Comparison of ENCODE assay signal across 18 cellular contexts in genomic region chr6:72953901-72954494, GRCh38.
DNase-seq lines count a peak whose midpoint lies in the region; ATAC-seq and TF ChIP-seq lines count a peak whose summit lies in the region.
"Had no signal": no experiment of that assay in that cellular context is flagged by ENCODE, and none has a peak within 500 bp of the region (broad histone marks: within the 10 kb centered on the region; RNA-seq: fewer than 3 reads in every experiment).

No MANE protein-coding gene starts in this region.

- H3F3A ChIP-seq in PC-9 (ENCODE audit: insufficient read depth, low read depth): peaks cover 23% of the 10 kb centered on the region

- H3K36me3 Mint-ChIP-seq in activated naive CD4-positive, alpha-beta T cell treated with anti-CD3 and anti-CD28 coated beads, Interleukin-2, amount 50 U/mL, for 24 hours: peaks cover 3% of the 10 kb centered on the region
- no peaks in the 10 kb centered on the region for H3K36me3 Mint-ChIP-seq in WTC11
- H3K36me3 Mint-ChIP-seq: activated naive CD4-positive, alpha-beta T cell treated with anti-CD3 and anti-CD28 coated beads, Interleukin-2, amount 10 ng/mL, durations not matched to agents 7 days and 5 days had no signal

- H3K79me2 ChIP-seq in hepatocyte: no peaks in the 10 kb centered on the region
- no peaks in the 10 kb centered on the region for H3K79me2 ChIP-seq in PC-9 (ENCODE audit: low read depth)

- CTCF ChIA-PET in WTC11 (lab: Charles Lee) (no interaction called here), PC-9 (lab: Charles Lee) (no interaction called here)

- H2AFZ ChIP-seq in hepatocyte (no peak overlapping the region), PC-9 (no peak overlapping the region)

- H3K4me3 Mint-ChIP-seq in activated naive CD4-positive, alpha-beta T cell treated with anti-CD3 and anti-CD28 coated beads, Interleukin-2, amount 50 U/mL, for 24 hours: no peak overlapping the region
- H3K4me3 Mint-ChIP-seq in WTC11: no peak overlapping the region
- H3K4me3 Mint-ChIP-seq: activated naive CD4-positive, alpha-beta T cell treated with anti-CD3 and anti-CD28 coated beads, Interleukin-2, amount 10 ng/mL, durations not matched to agents 7 days and 5 days; neural crest cell had no signal

- no peaks in the 10 kb centered on the region for H4K20me1 ChIP-seq in hepatocyte (ENCODE audit: insufficient read depth, poor library complexity, severe bottlenecking)
- no peaks in the 10 kb centered on the region for H4K20me1 ChIP-seq in PC-9 (ENCODE audit: insufficient read depth)

- H3K4me3 ChIP-seq in hepatocyte: no peak overlapping the region
- H3K4me3 ChIP-seq in upper lobe of right lung: no peak overlapping the region
- H3K4me3 ChIP-seq in PC-9: no peak overlapping the region
- H3K4me3 ChIP-seq: spleen, upper lobe of left lung had no signal

- H3K9me3 Mint-ChIP-seq in activated naive CD4-positive, alpha-beta T cell treated with anti-CD3 and anti-CD28 coated beads, Interleukin-2, amount 50 U/mL, for 24 hours: no peaks in the 10 kb centered on the region
- H3K9me3 Mint-ChIP-seq in WTC11: no peaks in the 10 kb centered on the region
- H3K9me3 Mint-ChIP-seq: activated naive CD4-positive, alpha-beta T cell treated with anti-CD3 and anti-CD28 coated beads, Interleukin-2, amount 10 ng/mL, durations not matched to agents 7 days and 5 days; neural crest cell had no signal

- BruUV-seq in PC-9 (replicated peaks; lab: Mats Ljungman, UMichigan): no TSS peak

- no peaks in the 10 kb centered on the region for H3K9me2 ChIP-seq in hepatocyte (replicated peaks; ENCODE audit: insufficient read depth)
- H3K9me2 ChIP-seq in PC-9 (ENCODE audit: insufficient read depth): no peaks in the 10 kb centered on the region

- no peaks in the 10 kb centered on the region for H3K36me3 ChIP-seq in hepatocyte (replicated peaks; ENCODE audit: insufficient read depth, low read depth)
- no peaks in the 10 kb centered on the region for H3K36me3 ChIP-seq in upper lobe of right lung
- H3K36me3 ChIP-seq in PC-9 (ENCODE audit: low read depth): no peaks in the 10 kb centered on the region
- H3K36me3 ChIP-seq: spleen, upper lobe of left lung had no signal

- peaks cover 23% of the 10 kb centered on the region for H3K4me1 Mint-ChIP-seq in activated naive CD4-positive, alpha-beta T cell treated with anti-CD3 and anti-CD28 coated beads, Interleukin-2, amount 50 U/mL, for 24 hours
- H3K4me1 Mint-ChIP-seq in WTC11: peaks cover 23% of the 10 kb centered on the region
- H3K4me1 Mint-ChIP-seq: activated naive CD4-positive, alpha-beta T cell treated with anti-CD3 and anti-CD28 coated beads, Interleukin-2, amount 10 ng/mL, durations not matched to agents 7 days and 5 days; neural crest cell had no signal

- H3K4me1 ChIP-seq in hepatocyte (ENCODE audit: insufficient read depth) (peaks cover 20% of the 10 kb centered on the region), upper lobe of right lung (no peaks in the 10 kb centered on the region), PC-9 (replicated peaks; ENCODE audit: insufficient read depth) (peaks cover 46% of the 10 kb centered on the region)

- DNase-seq in activated naive CD4-positive, alpha-beta T cell treated with anti-CD3 and anti-CD28 coated beads, Interleukin-2, amount 50 U/mL, for 16 hours: no peak
- no peak for DNase-seq in WTC11 (ENCODE audit: low spot score)
- DNase-seq in hepatocyte (ENCODE audit: low spot score): no peak
- DNase-seq in upper lobe of right lung: no peak
- DNase-seq in NCI-H1694 treated with DMSO at 0.1 percent for 48 hours (lab: John Stamatoyannopoulos, UW): no peak
- DNase-seq in PC-9: no peak
- DNase-seq in stimulated activated CD4-positive, alpha-beta T cell treated with anti-CD3 and anti-CD28 coated beads, Interleukin-2, amount 100 ng/mL, for 24 hours: no peak
- DNase-seq: activated naive CD4-positive, alpha-beta T cell treated with anti-CD3 and anti-CD28 coated beads, Interleukin-2, amount 10 ng/mL, durations not matched to agents 7 days and 5 days; cortex of kidney; DMS153; left cardiac atrium; NCI-H1092; NCI-H510A treated with DMSO at 0.1 percent for 48 hours; RPMI8226; spleen had no signal

- ATAC-seq in WTC11 (peak; percentile 46), upper lobe of right lung (peak; percentile 75)

- H3K9me3 ChIP-seq in hepatocyte (ENCODE audit: low read depth) (no peaks in the 10 kb centered on the region), upper lobe of right lung (no peaks in the 10 kb centered on the region), PC-9 (ENCODE audit: insufficient read depth, low read depth) (peaks cover 13% of the 10 kb centered on the region; the same call in 1 of the 2 replicates)
- H3K9me3 ChIP-seq: spleen, upper lobe of left lung had no signal

- H3K27ac ChIP-seq in hepatocyte: peak overlapping the region; percentile 62
- H3K27ac ChIP-seq in upper lobe of right lung: no peak overlapping the region
- no peak overlapping the region for H3K27ac ChIP-seq in PC-9
- H3K27ac ChIP-seq: spleen had no signal

- H3K27ac Mint-ChIP-seq in activated naive CD4-positive, alpha-beta T cell treated with anti-CD3 and anti-CD28 coated beads, Interleukin-2, amount 50 U/mL, for 24 hours: peak overlapping the region; percentile 42
- H3K27ac Mint-ChIP-seq in WTC11: no peak overlapping the region; the same call in 1 of the 2 replicates
- H3K27ac Mint-ChIP-seq: activated naive CD4-positive, alpha-beta T cell treated with anti-CD3 and anti-CD28 coated beads, Interleukin-2, amount 10 ng/mL, durations not matched to agents 7 days and 5 days had no signal

- H3K27me3 ChIP-seq in hepatocyte (no peaks in the 10 kb centered on the region), upper lobe of right lung (no peaks in the 10 kb centered on the region), PC-9 (ENCODE audit: insufficient read depth, low read depth) (no peaks in the 10 kb centered on the region)
- H3K27me3 ChIP-seq: spleen, upper lobe of left lung had no signal

- H3K4me2 ChIP-seq in hepatocyte (peak overlapping the region; percentile 42), PC-9 (no peak overlapping the region)

- intact Hi-C loops in upper lobe of right lung (cut with DNase I) (no loop called here), PC-9 (cut with micrococcal nuclease; ENCODE audit: unreplicated experiment) (loop anchor here (5.0 kb wide), 2 partner anchors 43 to 178 kb away; no protein-coding TSS in a partner anchor)

- POLR2A ChIA-PET in WTC11 (lab: Charles Lee): no interaction called here
- POLR2A ChIA-PET in PC-9 (lab: Charles Lee; ENCODE audit: unreplicated experiment): no interaction called here

- TF ChIP-seq CTCF in WTC11 (IDR thresholded peaks at IDR 0.05): no peak
- TF ChIP-seq CTCF in hepatocyte (IDR thresholded peaks at IDR 0.05; ENCODE audit: poor library complexity): no peak
- TF ChIP-seq CTCF in upper lobe of right lung (IDR thresholded peaks at IDR 0.05): no peak
- no peak for TF ChIP-seq CTCF in PC-9 (conservative IDR thresholded peaks at IDR 0.05)

- H3K27me3 Mint-ChIP-seq in activated naive CD4-positive, alpha-beta T cell treated with anti-CD3 and anti-CD28 coated beads, Interleukin-2, amount 50 U/mL, for 24 hours: no peaks in the 10 kb centered on the region
- H3K27me3 Mint-ChIP-seq in WTC11 (ENCODE audit: low read depth): no peaks in the 10 kb centered on the region
- H3K27me3 Mint-ChIP-seq: activated naive CD4-positive, alpha-beta T cell treated with anti-CD3 and anti-CD28 coated beads, Interleukin-2, amount 10 ng/mL, durations not matched to agents 7 days and 5 days had no signal

- 67% methylated on average over 3 of the region's 3 CpGs for WGBS in hepatocyte (ENCODE audit: low lambda C conversion rate, missing lambda C conversion rate)

TF ChIP-seq in WTC11, 78 proteins besides CTCF, POLR2A, EP300 and RAD21 (continues in another document):
- TF ChIP-seq GRHL2 (CRISPR knock-in tag; IDR thresholded peaks at IDR 0.05; ENCODE audit: insufficient replicate concordance, severe bottlenecking) (no peak), JUN (CRISPR knock-in tag; IDR thresholded peaks at IDR 0.05) (no peak), ZNF671 (CRISPR knock-in tag; IDR thresholded peaks at IDR 0.05) (no peak), PRDM15 (CRISPR knock-in tag; IDR thresholded peaks at IDR 0.05) (no peak), HMGA2 (CRISPR knock-in tag; IDR thresholded peaks at IDR 0.05) (no peak), EMX1 (CRISPR knock-in tag; IDR thresholded peaks at IDR 0.05) (no peak)
- TF ChIP-seq, protein P1, sequence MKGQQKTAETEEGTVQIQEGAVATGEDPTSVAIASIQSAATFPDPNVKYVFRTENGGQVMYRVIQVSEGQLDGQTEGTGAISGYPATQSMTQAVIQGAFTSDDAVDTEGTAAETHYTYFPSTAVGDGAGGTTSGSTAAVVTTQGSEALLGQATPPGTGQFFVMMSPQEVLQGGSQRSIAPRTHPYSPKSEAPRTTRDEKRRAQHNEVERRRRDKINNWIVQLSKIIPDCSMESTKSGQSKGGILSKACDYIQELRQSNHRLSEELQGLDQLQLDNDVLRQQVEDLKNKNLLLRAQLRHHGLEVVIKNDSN (CRISPR knock-in tag; IDR thresholded peaks at IDR 0.05): no peak
